Comparison of ENCODE assay signal across 14 cellular contexts in the genomic region with DNA sequence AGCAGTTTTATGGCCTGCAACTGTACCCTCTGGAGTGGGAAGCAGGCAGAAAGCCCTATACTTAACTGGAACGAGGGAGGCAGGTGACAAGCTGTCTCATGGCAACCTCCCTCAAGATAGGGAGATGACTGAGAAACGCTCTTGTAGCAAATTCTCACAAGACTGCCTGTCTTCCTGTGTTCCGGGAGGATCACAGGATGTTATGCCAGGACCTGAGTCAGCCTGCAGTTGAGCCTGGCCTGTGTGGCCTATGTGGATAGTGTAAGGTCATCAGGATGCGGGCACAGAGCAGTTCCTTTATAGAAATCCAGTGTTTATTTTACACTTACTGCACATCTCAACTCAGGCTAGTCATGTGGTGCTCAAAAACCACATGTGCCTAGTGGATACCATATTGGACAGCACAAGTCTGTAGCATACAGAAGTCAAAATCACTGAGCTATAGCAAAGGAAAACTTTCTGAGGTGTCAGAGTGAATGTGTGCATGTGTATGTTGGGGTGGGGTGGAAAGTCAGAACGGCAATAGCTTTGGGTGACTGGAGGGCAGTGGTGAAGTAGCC. TPM values are rescaled to one million over a fixed set of nuclear protein-coding genes. Genes with fewer than 3 reads are reported as not detected.
A peak's percentile ranks its signal among the peaks of the same experiment; 100 is the strongest.
DNase-seq lines count a peak whose midpoint lies in the region; ATAC-seq, FAIRE-seq and TF ChIP-seq lines count a peak whose summit lies in the region.
"Had no signal": no experiment of that assay in that cellular context is flagged by ENCODE, and none has a peak within 500 bp of the region (broad histone marks: within the 10 kb centered on the region; RNA-seq: fewer than 3 reads in every experiment).

No MANE protein-coding gene starts in this region.

- no peaks in the 10 kb centered on the region for H4K20me1 ChIP-seq in astrocyte (ENCODE audit: insufficient read depth, low read length)

- peaks cover 2% of the 10 kb centered on the region for H3K36me3 Mint-ChIP-seq in astrocyte (ENCODE audit: low read depth, unreplicated experiment)
- no peaks in the 10 kb centered on the region for H3K36me3 Mint-ChIP-seq in activated naive CD4-positive, alpha-beta T cell treated with anti-CD3 and anti-CD28 coated beads, Interleukin-2, amount 10 ng/mL, durations not matched to agents 7 days and 5 days

- no peak overlapping the region for H3K27ac Mint-ChIP-seq in astrocyte (ENCODE audit: unreplicated experiment)
- H3K27ac Mint-ChIP-seq in activated naive CD4-positive, alpha-beta T cell treated with anti-CD3 and anti-CD28 coated beads, Interleukin-2, amount 10 ng/mL, durations not matched to agents 7 days and 5 days = no peak overlapping the region

- H3K4me3 ChIP-seq in astrocyte (ENCODE audit: insufficient read depth, low read depth, low read length) = no peak overlapping the region

- TF ChIP-seq CTCF in astrocyte (IDR thresholded peaks at IDR 0.05; ENCODE audit: insufficient read depth, low read depth, low read length) = no peak

- H3K27me3 Mint-ChIP-seq in astrocyte (ENCODE audit: low read depth, unreplicated experiment) = no peaks in the 10 kb centered on the region
- H3K27me3 Mint-ChIP-seq in activated naive CD4-positive, alpha-beta T cell treated with anti-CD3 and anti-CD28 coated beads, Interleukin-2, amount 10 ng/mL, durations not matched to agents 7 days and 5 days = no peaks in the 10 kb centered on the region

- FAIRE-seq in astrocyte (lab: Jason Lieb, UNC) = peak; percentile 91

- peak overlapping the region; percentile 33 for H3K4me2 ChIP-seq in astrocyte (ENCODE audit: low read length)

- H3K36me3 ChIP-seq in astrocyte (ENCODE audit: insufficient read depth, low read length) = no peaks in the 10 kb centered on the region

- peak overlapping the region; percentile 10 for H3K9ac ChIP-seq in astrocyte (ENCODE audit: low read length)

- peak overlapping the region; percentile 26 for H3K27ac ChIP-seq in astrocyte (ENCODE audit: low read depth, low read length)

- ATAC-seq in GM21723 (IDR thresholded peaks at IDR 0.05; ENCODE audit: unreplicated experiment) (no peak), GM19035 (IDR thresholded peaks at IDR 0.05; ENCODE audit: unreplicated experiment) (no peak)

- H3K79me2 ChIP-seq in astrocyte (ENCODE audit: insufficient read depth, low read length) = no peaks in the 10 kb centered on the region

- no peaks in the 10 kb centered on the region for H3K4me1 Mint-ChIP-seq in astrocyte (ENCODE audit: low read depth, unreplicated experiment)
- H3K4me1 Mint-ChIP-seq in activated naive CD4-positive, alpha-beta T cell treated with anti-CD3 and anti-CD28 coated beads, Interleukin-2, amount 10 ng/mL, durations not matched to agents 7 days and 5 days = no peaks in the 10 kb centered on the region
- H3K4me1 Mint-ChIP-seq: neural crest cell had no signal

- peaks cover 2% of the 10 kb centered on the region for H3K9me3 Mint-ChIP-seq in astrocyte (ENCODE audit: unreplicated experiment)
- no peaks in the 10 kb centered on the region for H3K9me3 Mint-ChIP-seq in activated naive CD4-positive, alpha-beta T cell treated with anti-CD3 and anti-CD28 coated beads, Interleukin-2, amount 10 ng/mL, durations not matched to agents 7 days and 5 days

- peaks cover 9% of the 10 kb centered on the region for H3K4me1 ChIP-seq in astrocyte (ENCODE audit: insufficient read depth, low read length)

- H3K4me3 Mint-ChIP-seq in astrocyte (ENCODE audit: unreplicated experiment) = no peak overlapping the region
- no peak overlapping the region for H3K4me3 Mint-ChIP-seq in activated naive CD4-positive, alpha-beta T cell treated with anti-CD3 and anti-CD28 coated beads, Interleukin-2, amount 10 ng/mL, durations not matched to agents 7 days and 5 days
- H3K4me3 Mint-ChIP-seq: neural crest cell had no signal

- no peaks in the 10 kb centered on the region for H3K9me3 ChIP-seq in astrocyte (ENCODE audit: insufficient read depth, low read depth, low read length)

- no peaks in the 10 kb centered on the region for H3K27me3 ChIP-seq in astrocyte (ENCODE audit: insufficient read depth, low read length)

- no peak overlapping the region for H2AFZ ChIP-seq in astrocyte (ENCODE audit: low read depth, low read length)

- DNase-seq in A172 (ENCODE audit: low spot score) = peak; percentile 44
- peak; percentile 42 for DNase-seq in HS-5 (ENCODE audit: low read depth)
- DNase-seq in astrocyte (ENCODE audit: low read depth) = peak; percentile 52
- DNase-seq in glomerular visceral epithelial cell (ENCODE audit: extremely low spot score) = peak; percentile 58
- DNase-seq in activated naive CD4-positive, alpha-beta T cell treated with anti-CD3 and anti-CD28 coated beads, Interleukin-2, amount 10 ng/mL, durations not matched to agents 7 days and 5 days = no peak
- DNase-seq in NCI-H187 (lab: John Stamatoyannopoulos, UW) = no peak
- DNase-seq: activated CD4-positive, alpha-beta T cell treated with anti-CD3 and anti-CD28 coated beads, Interleukin-2, amount 50 U/mL, for 48 hours; activated gamma-delta T cell; DMS79 treated with DMSO at 0.1 percent for 48 hours; NCI-H146; stimulated activated CD8-positive, alpha-beta memory T cell treated with anti-CD3 and anti-CD28 coated beads, Interleukin-4, amount 100 ng/mL, for 48 hours had no signal

- CTCF ChIA-PET in activated naive CD4-positive, alpha-beta T cell treated with anti-CD3 and anti-CD28 coated beads, Interleukin-2, amount 10 ng/mL, durations not matched to agents 7 days and 5 days (lab: Charles Lee) = no interaction called here

RNA-seq across cellular contexts. Expression of a gene that starts 25.2 kb away (rescaled TPM):
- not detected in 2 replicates for total RNA-seq in A172 (2014; rRNA removed; shearing (Covaris generic))
- 0.27 and 0.29 TPM in 2 replicates for total RNA-seq in astrocyte

RNA-seq across cellular contexts. Expression of a gene that starts 46.4 kb away (rescaled TPM):
- total RNA-seq in A172 (2014; rRNA removed; shearing (Covaris generic)) = 0.05 and 0.10 TPM in 2 replicates
- total RNA-seq in astrocyte = 4.2 and 5.4 TPM in 2 replicates

Comparison
In these comparisons a context has a peak if more than half of its experiments do, and no peak if none do; other contexts are left out.
1. DNase-seq: peak in A172 (single experiment), HS-5 (single experiment), astrocyte (single experiment) and glomerular visceral epithelial cell (single experiment); none in activated naive CD4-positive, alpha-beta T cell treated with anti-CD3 and anti-CD28 coated beads, Interleukin-2, amount 10 ng/mL, durations not matched to agents 7 days and 5 days (single experiment) and NCI-H187 (0 of 2).